Comparison of ENCODE assay signal across 20 cellular contexts in genomic region chr7:36275735-36276284, GRCh38.
"Had no signal": no experiment of that assay in that cellular context is flagged by ENCODE, and none has a peak within 500 bp of the region (broad histone marks: within the 10 kb centered on the region; RNA-seq: fewer than 3 reads in every experiment).

No MANE protein-coding gene starts in this region.

- H3K27me3 ChIP-seq: cardiac muscle cell, ovary, sigmoid colon, upper lobe of right lung had no signal

- H3K4me3 ChIP-seq: cardiac muscle cell, mucosa of descending colon, ovary, sigmoid colon, spleen, upper lobe of right lung had no signal

- H3K36me3 ChIP-seq: cardiac muscle cell, ovary, sigmoid colon, spleen, upper lobe of right lung had no signal

- H3K27ac ChIP-seq: cardiac muscle cell, ovary, upper lobe of right lung had no signal

- DNase-seq: activated CD4-positive, alpha-beta T cell treated with anti-CD3 and anti-CD28 coated beads for 36 hours; activated CD4-positive, alpha-beta T cell treated with anti-CD3 and anti-CD28 coated beads, Interleukin-2, amount 50 U/mL, for 48 hours; activated CD8-positive, alpha-beta memory T cell treated with anti-CD3 and anti-CD28 coated beads, Interleukin-2, amount 10 ng/mL, durations not matched to agents 7 days and 5 days; activated naive CD4-positive, alpha-beta T cell; activated naive CD8-positive, alpha-beta T cell treated with anti-CD3 and anti-CD28 coated beads for 36 hours; activated T-cell treated with anti-CD3 and anti-CD28 coated beads, Interleukin-2, amount 50 U/mL, for 1 hour; amniotic stem cell; effector memory CD8-positive, alpha-beta T cell; kidney; mucosa of descending colon; naive thymus-derived CD4-positive, alpha-beta T cell; ovary; spleen; stimulated activated CD4-positive, alpha-beta T cell treated with anti-CD3 and anti-CD28 coated beads, Interleukin-4, amount 100 ng/mL, for 4 hours; stimulated activated naive B cell treated with anti-CD40 and anti-IgM and Interleukin-4, amounts not matched to agents 10 μg/mL and 1 μg/mL and 100 μg/mL, for 72 hours; T-helper 2 cell; upper lobe of right lung had no signal

- H3K9me3 ChIP-seq: mucosa of descending colon, ovary, sigmoid colon, spleen, upper lobe of right lung had no signal

- ATAC-seq: activated CD4-positive, alpha-beta T cell treated with anti-CD3 and anti-CD28 coated beads for 36 hours; activated CD8-positive, alpha-beta memory T cell treated with anti-CD3 and anti-CD28 coated beads, Interleukin-2, amount 10 ng/mL, durations not matched to agents 7 days and 5 days; activated T-helper 17 cell treated with anti-CD3 and anti-CD28 coated beads, Interleukin-2, amount 50 U/mL, for 72 hours; effector memory CD8-positive, alpha-beta T cell; mucosa of descending colon; naive thymus-derived CD4-positive, alpha-beta T cell; stimulated activated naive B cell treated with anti-CD40 and anti-IgM and Interleukin-4, amounts not matched to agents 10 μg/mL and 1 μg/mL and 100 μg/mL, for 72 hours; upper lobe of right lung had no signal
